13 cellular contexts compared by ENCODE assay signal in genomic region chr16:67092227-67092626, GRCh38. TPM values are rescaled to one million over a fixed set of nuclear protein-coding genes. Genes with fewer than 3 reads are reported as not detected.
A peak's percentile ranks its signal among the peaks of the same experiment; 100 is the strongest.
DNase-seq lines count a peak whose midpoint lies in the region; ATAC-seq and TF ChIP-seq lines count a peak whose summit lies in the region.
"Had no signal": no experiment of that assay in that cellular context is flagged by ENCODE, and none has a peak within 500 bp of the region (broad histone marks: within the 10 kb centered on the region; RNA-seq: fewer than 3 reads in every experiment).

No MANE protein-coding gene starts in this region.

- H3K36me3 Mint-ChIP-seq in activated naive CD8-positive, alpha-beta T cell treated with anti-CD3 and anti-CD28 coated beads, Interleukin-2, amount 50 U/mL, for 24 hours (ENCODE audit: low read depth): peaks cover 6% of the 10 kb centered on the region
- H3K36me3 Mint-ChIP-seq: naive B cell had no signal

- ATAC-seq in activated naive CD8-positive, alpha-beta T cell treated with anti-CD3 and anti-CD28 coated beads, Interleukin-2, amount 50 U/mL, for 24 hours: peak; percentile 98
- ATAC-seq: body of pancreas, left cardiac atrium had no signal

- peak overlapping the region; percentile 94 for H3K27ac Mint-ChIP-seq in activated naive CD8-positive, alpha-beta T cell treated with anti-CD3 and anti-CD28 coated beads, Interleukin-2, amount 50 U/mL, for 24 hours

- H3K9me3 ChIP-seq in BE2C: no peaks in the 10 kb centered on the region
- H3K9me3 ChIP-seq: body of pancreas had no signal

- no peaks in the 10 kb centered on the region for H3K9me3 Mint-ChIP-seq in activated naive CD8-positive, alpha-beta T cell treated with anti-CD3 and anti-CD28 coated beads, Interleukin-2, amount 50 U/mL, for 24 hours
- H3K9me3 Mint-ChIP-seq: naive B cell had no signal

- no peak overlapping the region for H3K4me3 Mint-ChIP-seq in activated naive CD8-positive, alpha-beta T cell treated with anti-CD3 and anti-CD28 coated beads, Interleukin-2, amount 50 U/mL, for 24 hours
- H3K4me3 Mint-ChIP-seq: naive B cell had no signal

- TF ChIP-seq CTCF in lower leg skin (IDR thresholded peaks at IDR 0.05) (no peak), BE2C (IDR thresholded peaks at IDR 0.05; ENCODE audit: low read depth, low read length) (no peak)

- peak; percentile 84 for DNase-seq in AG08395 (ENCODE audit: low spot score)
- DNase-seq in GM03348 (ENCODE audit: low spot score): peak; percentile 68
- no peak for DNase-seq in activated naive CD8-positive, alpha-beta T cell treated with anti-CD3 and anti-CD28 coated beads, Interleukin-2, amount 50 U/mL, for 24 hours
- peak; percentile 35 for DNase-seq in hepatic stellate cell (ENCODE audit: low spot score)
- DNase-seq in lower leg skin (ENCODE audit: low spot score in 2 of 2): no peak
- no peak for DNase-seq in effector CD4-positive, alpha-beta T cell
- DNase-seq in LoVo (ENCODE audit: low spot score): no peak
- no peak for DNase-seq in BE2C
- DNase-seq: body of pancreas; left cardiac atrium; naive B cell; stimulated activated CD4-positive, alpha-beta T cell treated with anti-CD3 and anti-CD28 coated beads, Interleukin-2, amount 100 ng/mL, for 24 hours; T1000 had no signal

- TF ChIP-seq POLR2A in lower leg skin (IDR thresholded peaks at IDR 0.05): no peak

- H3K4me1 ChIP-seq in BE2C: peaks cover 10% of the 10 kb centered on the region; the same call in 1 of the 2 replicates
- H3K4me1 ChIP-seq: body of pancreas had no signal

- peaks cover 15% of the 10 kb centered on the region for H3K36me3 ChIP-seq in BE2C

- H3K27me3 Mint-ChIP-seq in activated naive CD8-positive, alpha-beta T cell treated with anti-CD3 and anti-CD28 coated beads, Interleukin-2, amount 50 U/mL, for 24 hours: no peaks in the 10 kb centered on the region
- H3K27me3 Mint-ChIP-seq: naive B cell had no signal

- intact Hi-C loops in lower leg skin (cut with DNase I; ENCODE audit: low total_unique reads): no loop called here

- no peaks in the 10 kb centered on the region for H3K27me3 ChIP-seq in BE2C
- H3K27me3 ChIP-seq: body of pancreas had no signal

- H3K4me1 Mint-ChIP-seq in activated naive CD8-positive, alpha-beta T cell treated with anti-CD3 and anti-CD28 coated beads, Interleukin-2, amount 50 U/mL, for 24 hours: peaks cover 10% of the 10 kb centered on the region

- no peak overlapping the region for H3K4me3 ChIP-seq in lower leg skin (ENCODE audit: low read depth, poor library complexity, severe bottlenecking)
- no peak overlapping the region for H3K4me3 ChIP-seq in BE2C (ENCODE audit: low read depth, low read length)
- H3K4me3 ChIP-seq: body of pancreas had no signal

RNA-seq across cellular contexts. Expression of gene PHAF1, which starts 17.5 kb away (rescaled TPM):
- total RNA-seq in lower leg skin: 10 to 100 TPM; 39.7 to 51.1 (median 46.8) TPM
- polyA plus RNA-seq in BE2C (2012; ENCODE audit: insufficient read depth, insufficient read length, low read depth): 34.2 TPM

RNA-seq across cellular contexts. Expression of gene B3GNT9, which starts 58.6 kb away (rescaled TPM):
- total RNA-seq in lower leg skin: 10 to 100 TPM; 10.3 to 18.0 (median 13.3) TPM
- polyA plus RNA-seq in BE2C (2012; ENCODE audit: insufficient read depth, insufficient read length, low read depth): 6.2 TPM

Comparison
In these comparisons a context has a peak if more than half of its experiments do, and no peak if none do; other contexts are left out.
1. DNase-seq: peak in AG08395 (single experiment), GM03348 (single experiment) and hepatic stellate cell (single experiment); none in activated naive CD8-positive, alpha-beta T cell treated with anti-CD3 and anti-CD28 coated beads, Interleukin-2, amount 50 U/mL, for 24 hours (single experiment), lower leg skin (0 of 2), effector CD4-positive, alpha-beta T cell (single experiment), LoVo (single experiment) and BE2C (single experiment).